ENCODE assay signal across 28 cellular contexts in the genomic region with DNA sequence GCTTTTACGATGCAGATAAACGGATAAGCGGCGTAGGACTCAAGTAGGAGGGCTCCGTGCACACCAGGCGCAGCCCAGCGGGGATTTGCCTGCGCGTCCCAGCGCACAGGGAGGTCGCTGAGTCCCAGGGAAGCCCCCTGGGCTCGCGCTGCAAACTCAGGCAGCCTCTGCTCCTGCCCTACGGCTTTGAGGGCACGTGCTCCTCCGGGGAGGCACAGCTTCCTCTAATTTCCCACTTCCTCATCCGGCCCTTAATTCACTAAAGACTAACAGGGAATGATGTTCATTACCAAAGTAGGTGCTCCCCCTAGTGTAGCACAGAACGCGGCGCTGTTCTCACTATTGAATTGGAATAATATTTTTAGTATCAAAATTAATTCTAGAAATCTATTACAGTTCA.
A peak's percentile ranks its signal among the peaks of the same experiment; 100 is the strongest.
DNase-seq lines count a peak whose midpoint lies in the region; ATAC-seq and TF ChIP-seq lines count a peak whose summit lies in the region.
"Had no signal": no experiment of that assay in that cellular context is flagged by ENCODE, and none has a peak within 500 bp of the region (broad histone marks: within the 10 kb centered on the region; RNA-seq: fewer than 3 reads in every experiment).

No MANE protein-coding gene starts in this region.

- CTCF ChIA-PET in PC-3 (lab: Charles Lee): no interaction called here

- no TSS peak for BruUV-seq in PC-3 (replicated peaks; lab: Mats Ljungman, UMichigan)

- H3K27ac Mint-ChIP-seq in HFFc6: no peak overlapping the region
- no peak overlapping the region for H3K27ac Mint-ChIP-seq in stimulated activated naive CD8-positive, alpha-beta T cell treated with anti-CD3 and anti-CD28 coated beads, Interleukin-15, amount 100 ng/mL, for 72 hours
- no peak overlapping the region for H3K27ac Mint-ChIP-seq in naive thymus-derived CD8-positive, alpha-beta T cell
- H3K27ac Mint-ChIP-seq: activated CD4-positive, alpha-beta T cell treated with anti-CD3 and anti-CD28 coated beads for 36 hours; memory B cell; T-cell had no signal

- POLR2A ChIA-PET in PC-3 (lab: Charles Lee; ENCODE audit: unreplicated experiment): no interaction called here
- POLR2A ChIA-PET in naive thymus-derived CD8-positive, alpha-beta T cell (lab: Charles Lee): no interaction called here

- DNase-seq in NCI-H748 (lab: John Stamatoyannopoulos, UW; ENCODE audit: unreplicated experiment) (peak; percentile 28), NCI-H748 treated with DMSO at 0.1 percent for 48 hours (lab: John Stamatoyannopoulos, UW) (no peak), HFFc6 (no peak), PC-3 (no peak), posterior vena cava (ENCODE audit: low spot score) (peak; percentile 53)
- DNase-seq in stimulated activated naive CD8-positive, alpha-beta T cell treated with anti-CD3 and anti-CD28 coated beads, Interleukin-15, amount 100 ng/mL, for 72 hours: no peak
- DNase-seq in activated T-cell treated with anti-CD3 and anti-CD28 coated beads, Interleukin-2, amount 50 U/mL, for 48 hours: no peak
- DNase-seq in naive thymus-derived CD8-positive, alpha-beta T cell: no peak
- DNase-seq: activated CD4-positive, alpha-beta T cell treated with anti-CD3 and anti-CD28 coated beads for 36 hours; activated CD8-positive, alpha-beta memory T cell treated with anti-CD3 and anti-CD28 coated beads for 24 hours; activated T-cell treated with anti-CD3 and anti-CD28 coated beads, Interleukin-2, amount 50 U/mL, for 1 hour; body of pancreas; Calu3; cerebellar nuclear complex; glutamatergic neuron; HCEC 1CT; IMR-90; left cardiac atrium; MG63; NCI-H1436 treated with DMSO at 0.1 percent for 48 hours; NCI-H2171; NCI-H524 treated with DMSO at 0.1 percent for 48 hours; SHP77 treated with DMSO at 0.1 percent for 48 hours; substantia nigra; T-cell; upper lobe of right lung had no signal

- H3K4me2 ChIP-seq in PC-3 (ENCODE audit: low read length): no peak overlapping the region
- H3K4me2 ChIP-seq: BLaER1 had no signal

- H4K20me1 ChIP-seq in PC-3 (ENCODE audit: low read length): no peaks in the 10 kb centered on the region
- H4K20me1 ChIP-seq: BLaER1 had no signal

- no peaks in the 10 kb centered on the region for H3K27me3 ChIP-seq in PC-3 (ENCODE audit: low read length)
- H3K27me3 ChIP-seq: BLaER1, body of pancreas, MG63, upper lobe of right lung had no signal

- no peaks in the 10 kb centered on the region for H3K4me1 Mint-ChIP-seq in HFFc6 (ENCODE audit: low read depth)
- H3K4me1 Mint-ChIP-seq in stimulated activated naive CD8-positive, alpha-beta T cell treated with anti-CD3 and anti-CD28 coated beads, Interleukin-15, amount 100 ng/mL, for 72 hours: no peaks in the 10 kb centered on the region
- H3K4me1 Mint-ChIP-seq in naive thymus-derived CD8-positive, alpha-beta T cell: no peaks in the 10 kb centered on the region
- H3K4me1 Mint-ChIP-seq: activated CD4-positive, alpha-beta T cell treated with anti-CD3 and anti-CD28 coated beads for 36 hours; memory B cell; T-cell had no signal

- H3K27me3 Mint-ChIP-seq in HFFc6 (ENCODE audit: insufficient read depth): no peaks in the 10 kb centered on the region; the same call in 1 of the 2 replicates
- no peaks in the 10 kb centered on the region for H3K27me3 Mint-ChIP-seq in stimulated activated naive CD8-positive, alpha-beta T cell treated with anti-CD3 and anti-CD28 coated beads, Interleukin-15, amount 100 ng/mL, for 72 hours
- H3K27me3 Mint-ChIP-seq in naive thymus-derived CD8-positive, alpha-beta T cell: no peaks in the 10 kb centered on the region
- H3K27me3 Mint-ChIP-seq: activated CD4-positive, alpha-beta T cell treated with anti-CD3 and anti-CD28 coated beads for 36 hours; memory B cell; T-cell had no signal

- intact Hi-C loops in PC-3 (cut with micrococcal nuclease): no loop called here
- intact Hi-C loops in posterior vena cava (cut with DNase I): no loop called here

- no peaks in the 10 kb centered on the region for H3K79me2 ChIP-seq in PC-3 (ENCODE audit: low read length)

- H3K36me3 Mint-ChIP-seq in HFFc6 (ENCODE audit: low read depth): no peaks in the 10 kb centered on the region
- no peaks in the 10 kb centered on the region for H3K36me3 Mint-ChIP-seq in naive thymus-derived CD8-positive, alpha-beta T cell
- H3K36me3 Mint-ChIP-seq: memory B cell, T-cell had no signal

- no peak overlapping the region for H3K4me3 ChIP-seq in PC-3 (ENCODE audit: low read length)
- H3K4me3 ChIP-seq: BLaER1, body of pancreas, MG63, upper lobe of right lung had no signal

- H3K4me1 ChIP-seq in PC-3 (ENCODE audit: insufficient read depth, low read length): no peaks in the 10 kb centered on the region
- H3K4me1 ChIP-seq: BLaER1, body of pancreas, upper lobe of right lung had no signal

- H3K9me3 ChIP-seq in PC-3 (ENCODE audit: low read length): no peaks in the 10 kb centered on the region
- H3K9me3 ChIP-seq: BLaER1, body of pancreas, MG63, upper lobe of right lung had no signal

- no peaks in the 10 kb centered on the region for H3K9me2 ChIP-seq in PC-3 (replicated peaks; ENCODE audit: low read length)

- no peaks in the 10 kb centered on the region for H3F3A ChIP-seq in PC-3 (ENCODE audit: low read length, unreplicated experiment)

- H3K9me3 Mint-ChIP-seq in HFFc6: peaks cover 27% of the 10 kb centered on the region
- peaks cover 0 to 22% of the 10 kb centered on the region in 2 donors for H3K9me3 Mint-ChIP-seq in stimulated activated naive CD8-positive, alpha-beta T cell treated with anti-CD3 and anti-CD28 coated beads, Interleukin-15, amount 100 ng/mL, for 72 hours
- peaks cover 0 to 26% (median 9%) of the 10 kb centered on the region in 9 donors for H3K9me3 Mint-ChIP-seq in naive thymus-derived CD8-positive, alpha-beta T cell

- ATAC-seq in PC-3: no peak
- ATAC-seq in stimulated activated naive CD8-positive, alpha-beta T cell treated with anti-CD3 and anti-CD28 coated beads, Interleukin-15, amount 100 ng/mL, for 72 hours: no peak
- ATAC-seq in naive thymus-derived CD8-positive, alpha-beta T cell: no peak
- ATAC-seq: activated CD4-positive, alpha-beta T cell treated with anti-CD3 and anti-CD28 coated beads for 36 hours; body of pancreas; left cardiac atrium; T-cell; upper lobe of right lung had no signal

- no peak overlapping the region for H3K9ac ChIP-seq in PC-3 (ENCODE audit: low read length)
- H3K9ac ChIP-seq: BLaER1 had no signal

- H3K36me3 ChIP-seq in PC-3 (ENCODE audit: low read depth, low read length): no peaks in the 10 kb centered on the region
- H3K36me3 ChIP-seq: BLaER1, MG63, upper lobe of right lung had no signal

- no peak overlapping the region for H2AFZ ChIP-seq in PC-3 (ENCODE audit: low read length)

- TF ChIP-seq CTCF in HFFc6 (IDR thresholded peaks at IDR 0.05) (peak; percentile 7; the same call in 1 of the 2 replicates), PC-3 (conservative IDR thresholded peaks at IDR 0.05; ENCODE audit: low read depth, low read length) (peak; percentile 33; the same call in 1 of the 2 replicates)

- no peak overlapping the region for H3K4me3 Mint-ChIP-seq in HFFc6
- no peak overlapping the region for H3K4me3 Mint-ChIP-seq in stimulated activated naive CD8-positive, alpha-beta T cell treated with anti-CD3 and anti-CD28 coated beads, Interleukin-15, amount 100 ng/mL, for 72 hours
- no peak overlapping the region for H3K4me3 Mint-ChIP-seq in naive thymus-derived CD8-positive, alpha-beta T cell
- H3K4me3 Mint-ChIP-seq: activated CD4-positive, alpha-beta T cell treated with anti-CD3 and anti-CD28 coated beads for 36 hours; memory B cell; T-cell had no signal

- no peak overlapping the region for H3K27ac ChIP-seq in PC-3 (ENCODE audit: low read length)
- H3K27ac ChIP-seq: BLaER1, body of pancreas, upper lobe of right lung had no signal

Comparison
In these comparisons a context has a peak if more than half of its experiments do, and no peak if none do; other contexts are left out.
1. DNase-seq: peak in NCI-H748 (single experiment) and posterior vena cava (single experiment); none in NCI-H748 treated with DMSO at 0.1 percent for 48 hours (single experiment), HFFc6 (single experiment), PC-3 (single experiment), stimulated activated naive CD8-positive, alpha-beta T cell treated with anti-CD3 and anti-CD28 coated beads, Interleukin-15, amount 100 ng/mL, for 72 hours (0 of 2), activated T-cell treated with anti-CD3 and anti-CD28 coated beads, Interleukin-2, amount 50 U/mL, for 48 hours (0 of 2) and naive thymus-derived CD8-positive, alpha-beta T cell (0 of 10).